13 cellular contexts compared by ENCODE assay signal in the genomic region with DNA sequence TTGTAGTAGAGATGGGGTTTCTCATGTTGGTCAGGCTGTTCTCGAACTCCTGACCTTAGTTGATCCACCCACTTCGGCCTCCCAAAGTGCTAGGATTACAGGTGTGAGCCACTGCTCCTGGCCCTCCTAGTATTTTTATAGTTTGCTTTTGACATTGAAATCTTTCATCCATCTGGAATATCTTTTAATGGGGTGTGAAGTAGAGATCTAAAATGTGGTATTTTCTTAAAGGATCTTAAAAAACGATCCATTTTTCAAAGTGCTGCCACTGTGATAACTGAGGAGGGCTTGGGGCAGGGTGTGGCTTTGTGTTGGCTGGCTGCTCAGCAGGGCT. TPM values are rescaled to one million over a fixed set of nuclear protein-coding genes. Genes with fewer than 3 reads are reported as not detected.
DNase-seq lines count a peak whose midpoint lies in the region; ATAC-seq and TF ChIP-seq lines count a peak whose summit lies in the region.
"Had no signal": no experiment of that assay in that cellular context is flagged by ENCODE, and none has a peak within 500 bp of the region (broad histone marks: within the 10 kb centered on the region; RNA-seq: fewer than 3 reads in every experiment).

No MANE protein-coding gene starts in this region.

- no peaks in the 10 kb centered on the region for H3K9me3 ChIP-seq in heart left ventricle
- no peaks in the 10 kb centered on the region for H3K9me3 ChIP-seq in gastroesophageal sphincter

- intact Hi-C loops in heart left ventricle (cut with DNase I) (no loop called here), left ventricle myocardium superior (cut with micrococcal nuclease) (no loop called here)

- H3K36me3 ChIP-seq in heart left ventricle (peaks cover 0 to 5% (median 0%) of the 10 kb centered on the region in 9 donors), gastroesophageal sphincter (no peaks in the 10 kb centered on the region)

- DNase-seq in heart left ventricle (no peak), left ventricle myocardium superior (no peak), substantia nigra (lab: John Stamatoyannopoulos, UW) (no peak), epidermal melanocyte (ENCODE audit: insufficient read length, low spot score) (no peak)
- DNase-seq: CD8-positive, alpha-beta T cell; GF-D8; H9; NCI-H1417 treated with DMSO at 0.1 percent for 48 hours; NCI-H2029; NCI-H82 had no signal

- H3K4me1 ChIP-seq in heart left ventricle = peaks cover 10 to 98% (median 89%) of the 10 kb centered on the region in 12 donors
- H3K4me1 ChIP-seq in gastroesophageal sphincter = peaks cover 1 to 97% (median 50%) of the 10 kb centered on the region in 3 donors

- TF ChIP-seq CTCF in heart left ventricle (IDR thresholded peaks at IDR 0.05) (no peak), gastroesophageal sphincter (IDR thresholded peaks at IDR 0.05) (no peak)

- H3K27me3 ChIP-seq in heart left ventricle (no peaks in the 10 kb centered on the region), gastroesophageal sphincter (no peaks in the 10 kb centered on the region)

- H3K27ac ChIP-seq in heart left ventricle (peak overlapping the region in 7 of 12 donors; percentile 41 to 82 (median 71)), gastroesophageal sphincter (peak overlapping the region in 3 of 4 donors; percentile 24 to 62 (median 30)), substantia nigra (ENCODE audit: low read depth, low read length, poor library complexity, severe bottlenecking) (peak overlapping the region; percentile 45)
- H3K27ac ChIP-seq: 22Rv1 had no signal

- TF ChIP-seq POLR2A in heart left ventricle (IDR thresholded peaks at IDR 0.05) (no peak), gastroesophageal sphincter (IDR thresholded peaks at IDR 0.05) (no peak)

- WGBS in heart left ventricle, 4 donors = 82 to 94% (median 88%) methylated on average over 3 of the region's 3 CpGs
- WGBS in gastroesophageal sphincter (ENCODE audit: low coverage in 1 of 2), 2 donors = 67 to 89% methylated on average over 1 to 3 of the region's 3 CpGs

- ATAC-seq in heart left ventricle = no peak
- no peak for ATAC-seq in left ventricle myocardium superior
- no peak for ATAC-seq in gastroesophageal sphincter
- ATAC-seq in HG03196 (IDR thresholded peaks at IDR 0.05; ENCODE audit: unreplicated experiment) = no peak
- ATAC-seq: CD8-positive, alpha-beta T cell had no signal

- H3K4me3 ChIP-seq in heart left ventricle (no peak overlapping the region), gastroesophageal sphincter (no peak overlapping the region)

- TF ChIP-seq EP300 in gastroesophageal sphincter (IDR thresholded peaks at IDR 0.05) = no peak

RNA-seq across cellular contexts. Expression of gene CDS2, which starts 23.1 kb away (rescaled TPM):
- total RNA-seq in heart left ventricle (100 to 1,000 TPM in 1 of 9 donors, 10 to 100 TPM in 8; 64.5 to 105 (median 86.8) TPM), left ventricle myocardium superior (68.9 TPM), gastroesophageal sphincter (100 to 1,000 TPM in 1 of 4 donors, 10 to 100 TPM in 3; 59.8 to 102 (median 73.9) TPM)
- 10 to 100 TPM; 22.5 to 24.9 TPM for polyA plus RNA-seq in heart left ventricle

RNA-seq across cellular contexts. Expression of gene PCNA, which starts 30.1 kb away (rescaled TPM):
- total RNA-seq in heart left ventricle (10 to 100 TPM; 20.2 to 52.7 (median 22.9) TPM), left ventricle myocardium superior (32.6 TPM), gastroesophageal sphincter (10 to 100 TPM; 21.9 to 52.8 (median 39.2) TPM)
- 10 to 100 TPM; 18.7 to 45.4 TPM for polyA plus RNA-seq in heart left ventricle

RNA-seq across cellular contexts. Expression of gene TMEM230, which starts 37.0 kb away (rescaled TPM):
- total RNA-seq in heart left ventricle (10 to 100 TPM; 69.4 to 99.4 (median 82.0) TPM), left ventricle myocardium superior (88.3 TPM), gastroesophageal sphincter (100 to 1,000 TPM in 2 of 4 donors, 10 to 100 TPM in 2; 72.6 to 108 (median 97.8) TPM)
- 100 to 1,000 TPM in 1 of 2 donors, 10 to 100 TPM in 1; 88.7 to 124 TPM for polyA plus RNA-seq in heart left ventricle
